In the genomic region with DNA sequence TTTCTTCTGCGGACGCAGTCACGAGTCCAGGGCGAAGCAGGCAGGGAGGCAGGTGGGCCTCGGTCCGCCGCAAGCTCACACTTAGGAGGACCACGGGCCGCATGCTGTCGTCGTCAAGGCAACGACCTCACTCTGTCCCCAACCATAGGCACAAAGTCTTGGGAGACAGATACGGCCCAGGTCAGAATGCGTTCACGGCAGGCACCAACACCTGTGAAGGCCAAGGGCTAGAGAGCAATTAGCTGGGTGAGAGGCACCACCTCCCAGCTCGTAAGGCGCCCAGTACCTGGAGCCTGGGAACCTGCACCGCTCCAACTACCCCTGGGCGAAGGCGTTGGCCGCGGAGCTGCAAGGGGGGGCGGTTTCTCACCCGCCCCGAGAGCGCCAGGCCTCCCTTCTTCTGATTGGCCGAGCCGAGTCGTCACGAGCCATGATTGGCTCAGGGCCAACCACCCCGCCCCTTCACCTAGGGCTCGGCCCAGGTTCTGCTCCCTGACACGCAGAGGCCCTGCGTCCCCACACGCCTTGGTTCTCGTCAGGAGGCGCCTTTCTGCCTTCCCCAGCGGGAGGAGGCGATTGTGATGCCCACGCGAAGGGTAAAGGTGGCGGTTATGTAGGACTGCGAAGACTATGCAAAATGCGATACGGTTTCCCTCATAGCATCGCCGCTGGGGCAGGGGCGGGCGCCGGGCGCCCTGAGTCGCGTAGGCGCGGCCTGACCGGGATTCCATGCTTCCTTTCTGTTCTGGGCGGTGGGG, we compare ENCODE assay signal across 7 cellular contexts. TPM values are rescaled to one million over a fixed set of nuclear protein-coding genes. Genes with fewer than 3 reads are reported as not detected.
DNase-seq lines count a peak whose midpoint lies in the region; ATAC-seq and TF ChIP-seq lines count a peak whose summit lies in the region.

Gene CDKL2 (minus strand): TSS at position 355 of the 758 bp plus-strand sequence. CDS start 4,540 bp downstream, outside the sequence.

- peak within 1 kb of the TSS; percentile 69 for H3K9ac ChIP-seq in muscle layer of colon (ENCODE audit: low read length)

- TF ChIP-seq POLR2A in esophagus squamous epithelium (IDR thresholded peaks at IDR 0.05), result peak in 1 of 4 donors; percentile 46

- no peaks in the 10 kb centered on the region for H3K36me3 Mint-ChIP-seq in activated T-cell treated with anti-CD3 and anti-CD28 coated beads, Interleukin-2, amount 50 U/mL, for 4 hours (ENCODE audit: insufficient read depth)

- H3K4me1 Mint-ChIP-seq in activated T-cell treated with anti-CD3 and anti-CD28 coated beads, Interleukin-2, amount 50 U/mL, for 4 hours (ENCODE audit: low read depth), result peaks cover 10% of the 10 kb centered on the region

- H3K27ac ChIP-seq in esophagus squamous epithelium (peak within 1 kb of the TSS in 3 of 4 donors; percentile 1 to 67 (median 23)), muscle layer of colon (ENCODE audit: low read depth, low read length) (no peak within 1 kb of the TSS)

- peak; percentile 99 for ATAC-seq in GM18907 (IDR thresholded peaks at IDR 0.05; ENCODE audit: unreplicated experiment)
- ATAC-seq in HG03103 (IDR thresholded peaks at IDR 0.05; ENCODE audit: low read depth, unreplicated experiment), result peak; percentile 99
- ATAC-seq in activated T-cell treated with anti-CD3 and anti-CD28 coated beads, Interleukin-2, amount 50 U/mL, for 4 hours, result peak; percentile 100

- no peaks in the 10 kb centered on the region for H3K27me3 Mint-ChIP-seq in activated T-cell treated with anti-CD3 and anti-CD28 coated beads, Interleukin-2, amount 50 U/mL, for 4 hours (ENCODE audit: low read depth)

- H3K36me3 ChIP-seq in esophagus squamous epithelium (no peaks in the 10 kb centered on the region), muscle layer of colon (ENCODE audit: insufficient read depth, low read length) (no peaks in the 10 kb centered on the region)

- no peaks in the 10 kb centered on the region for H3K9me3 ChIP-seq in esophagus squamous epithelium
- no peaks in the 10 kb centered on the region for H3K9me3 ChIP-seq in muscle layer of colon (ENCODE audit: low read length)

- peaks cover 0 to 21% (median 0%) of the 10 kb centered on the region in 3 donors for H3K4me1 ChIP-seq in esophagus squamous epithelium
- peaks cover 9% of the 10 kb centered on the region for H3K4me1 ChIP-seq in muscle layer of colon (ENCODE audit: insufficient read depth, low read length)

- peak within 1 kb of the TSS; percentile 78 for H3K4me3 Mint-ChIP-seq in activated T-cell treated with anti-CD3 and anti-CD28 coated beads, Interleukin-2, amount 50 U/mL, for 4 hours

- WGBS in esophagus squamous epithelium, 2 donors, result 2 to 20% methylated on average over 9 to 18 of the region's 57 CpGs

- intact Hi-C loops in esophagus squamous epithelium (cut with DNase I), result no loop called here

- TF ChIP-seq CTCF in esophagus squamous epithelium (IDR thresholded peaks at IDR 0.05), result no peak

- H3K4me3 ChIP-seq in esophagus squamous epithelium, result peak within 1 kb of the TSS; percentile 32 to 67 (median 51)
- H3K4me3 ChIP-seq in muscle layer of colon (ENCODE audit: low read depth in 1 of 2, low read length in 2 of 2), result peak within 1 kb of the TSS; percentile 51 to 99

- H3K9me3 Mint-ChIP-seq in activated T-cell treated with anti-CD3 and anti-CD28 coated beads, Interleukin-2, amount 50 U/mL, for 4 hours, result no peaks in the 10 kb centered on the region

- no peaks in the 10 kb centered on the region for H3K27me3 ChIP-seq in esophagus squamous epithelium
- H3K27me3 ChIP-seq in muscle layer of colon (ENCODE audit: control insufficient read depth in 1 of 2, insufficient read depth in 2 of 2, low read length in 2 of 2), result no peaks in the 10 kb centered on the region

- DNase-seq in NCI-H748 treated with DMSO at 0.1 percent for 48 hours (lab: John Stamatoyannopoulos, UW) (peak; percentile 83), esophagus squamous epithelium (lab: John Stamatoyannopoulos, UW) (peak; percentile 16)
- DNase-seq in activated T-cell treated with anti-CD3 and anti-CD28 coated beads, Interleukin-2, amount 50 U/mL, for 4 hours, result peak; percentile 91
- DNase-seq in stimulated activated CD8-positive, alpha-beta memory T cell treated with anti-CD3 and anti-CD28 coated beads, Interleukin-4, amount 100 ng/mL, for 4 hours (ENCODE audit: low read depth in 2 of 2, low spot score in 1 of 2), result peak; percentile 83 to 86

RNA-seq across cellular contexts. Expression of gene CDKL2, which starts in this region (rescaled TPM):
- total RNA-seq in activated T-cell treated with anti-CD3 and anti-CD28 coated beads, Interleukin-2, amount 50 U/mL, for 4 hours, result under 1 TPM in 2 of 3 donors, not detected in 1; 0.08 to 0.33 TPM
- total RNA-seq in esophagus squamous epithelium, result 1 to 10 TPM in 2 of 4 donors, under 1 TPM in 2; 0.13 to 1.3 (median 0.71) TPM

Comparison
In these comparisons a context has a peak if more than half of its experiments do, and no peak if none do; other contexts are left out.
1. Peak in DNase-seq and ATAC-seq in activated T-cell treated with anti-CD3 and anti-CD28 coated beads, Interleukin-2, amount 50 U/mL, for 4 hours; RNA of the gene not detected or under 1 TPM.
2. DNase-seq: peak in every context shown above with its lines; median percentile 91 in activated T-cell treated with anti-CD3 and anti-CD28 coated beads, Interleukin-2, amount 50 U/mL, for 4 hours; 84 in stimulated activated CD8-positive, alpha-beta memory T cell treated with anti-CD3 and anti-CD28 coated beads, Interleukin-4, amount 100 ng/mL, for 4 hours; 83 in NCI-H748 treated with DMSO at 0.1 percent for 48 hours; 16 in esophagus squamous epithelium.